ENCODE assay signal across 18 cellular contexts in genomic region chr14:75015496-75015895, GRCh38. TPM values are rescaled to one million over a fixed set of nuclear protein-coding genes. Genes with fewer than 3 reads are reported as not detected.
A peak's percentile ranks its signal among the peaks of the same experiment; 100 is the strongest.
DNase-seq lines count a peak whose midpoint lies in the region; ATAC-seq and TF ChIP-seq lines count a peak whose summit lies in the region.
"Had no signal": no experiment of that assay in that cellular context is flagged by ENCODE, and none has a peak within 500 bp of the region (broad histone marks: within the 10 kb centered on the region; RNA-seq: fewer than 3 reads in every experiment).

No MANE protein-coding gene starts in this region.

- H3K27me3 Mint-ChIP-seq in endothelial cell (ENCODE audit: unreplicated experiment): no peaks in the 10 kb centered on the region
- H3K27me3 Mint-ChIP-seq: CD4-positive, alpha-beta memory T cell had no signal

- no peaks in the 10 kb centered on the region for H3K9me3 ChIP-seq in A673 (ENCODE audit: low read depth, low read length, poor library complexity, severe bottlenecking)
- H3K9me3 ChIP-seq: BE2C; BLaER1 treated with 17β-estradiol and CSF1 and Interleukin-3, amounts not matched to agents 10 nM and 100 nM; Caco-2; HAP-1 had no signal

- peak overlapping the region; percentile 92 for H3K27ac ChIP-seq in A673 (ENCODE audit: low read depth, low read length, poor library complexity, severe bottlenecking)
- H3K27ac ChIP-seq: 22Rv1; BLaER1 treated with 17β-estradiol and CSF1 and Interleukin-3, amounts not matched to agents 10 nM and 100 nM had no signal

- H3K4me3 ChIP-seq in A673 (ENCODE audit: low read depth, low read length, poor library complexity, severe bottlenecking): no peak overlapping the region
- H3K4me3 ChIP-seq: BLaER1 treated with 17β-estradiol and CSF1 and Interleukin-3, amounts not matched to agents 10 nM and 100 nM; HAP-1 had no signal

- H3K4me3 Mint-ChIP-seq in endothelial cell (ENCODE audit: unreplicated experiment): no peak overlapping the region
- H3K4me3 Mint-ChIP-seq: CD4-positive, alpha-beta memory T cell; HFFc6 had no signal

- no peaks in the 10 kb centered on the region for H3K9me3 Mint-ChIP-seq in endothelial cell (ENCODE audit: unreplicated experiment)
- H3K9me3 Mint-ChIP-seq: CD4-positive, alpha-beta memory T cell; HFFc6 had no signal

- H3K36me3 Mint-ChIP-seq in endothelial cell (ENCODE audit: low read depth, unreplicated experiment): peaks cover 15% of the 10 kb centered on the region

- CTCF ChIA-PET in A673 (lab: Charles Lee): interaction anchor here (0.5 kb wide), 1 partner anchor 281 kb away, joined by 6 read pairs; no protein-coding TSS in a partner anchor

- POLR2A ChIA-PET in A673 (lab: Charles Lee; ENCODE audit: low non-redundant PET): no interaction called here

- TF ChIP-seq CTCF in A673 (conservative IDR thresholded peaks at IDR 0.05; ENCODE audit: low read depth, low read length): no peak
- TF ChIP-seq CTCF in endothelial cell (IDR thresholded peaks at IDR 0.05; ENCODE audit: unreplicated experiment): no peak

- no TSS peak for BruUV-seq in A673 (replicated peaks; lab: Mats Ljungman, UMichigan)

- in situ Hi-C loops in SK-MEL-5 (cut with HindIII; ENCODE audit: low pct_unique_long_range_greater_than_20kb, low sequenced_read_pairs): no loop called here

- no peaks in the 10 kb centered on the region for H3K27me3 ChIP-seq in A673 (replicated peaks; ENCODE audit: insufficient read depth, low read depth, low read length, poor library complexity)
- H3K27me3 ChIP-seq: BE2C; BLaER1 treated with 17β-estradiol and CSF1 and Interleukin-3, amounts not matched to agents 10 nM and 100 nM had no signal

- DNase-seq in A673 (ENCODE audit: low spot score) (no peak), SK-MEL-5 (ENCODE audit: low read depth, low spot score) (peak; percentile 91), foreskin melanocyte (peak; percentile 87), endothelial cell (ENCODE audit: low spot score) (no peak), sciatic nerve (ENCODE audit: low spot score) (no peak)
- DNase-seq in activated CD4-positive, alpha-beta T cell treated with anti-CD3 and anti-CD28 coated beads, Interleukin-2, amount 50 U/mL, for 4 hours: no peak
- DNase-seq: ACHN; AML-193; BE2C; Caco-2; CD4-positive, alpha-beta memory T cell; DMS153; DND-41; GOT3; HFFc6 had no signal

- H3K27ac Mint-ChIP-seq in endothelial cell (ENCODE audit: unreplicated experiment): no peak overlapping the region
- H3K27ac Mint-ChIP-seq: HFFc6 had no signal

- peaks cover 3% of the 10 kb centered on the region for H3K36me3 ChIP-seq in A673 (ENCODE audit: insufficient read depth, low read length, poor library complexity, severe bottlenecking)
- H3K36me3 ChIP-seq: HAP-1 had no signal

- peaks cover 8% of the 10 kb centered on the region for H3K4me1 Mint-ChIP-seq in endothelial cell (ENCODE audit: unreplicated experiment)

- no peak for ATAC-seq in sciatic nerve

- peaks cover 31% of the 10 kb centered on the region for H3K4me1 ChIP-seq in A673 (ENCODE audit: insufficient read depth, low read length, poor library complexity, severe bottlenecking)
- H3K4me1 ChIP-seq: BE2C, HAP-1 had no signal

- intact Hi-C loops in A673 (cut with micrococcal nuclease; ENCODE audit: unreplicated experiment) (no loop called here), sciatic nerve (cut with DNase I) (no loop called here)

RNA-seq across cellular contexts. Expression of gene EIF2B2, which starts 12.8 kb away (rescaled TPM):
- total RNA-seq in A673 (2021) (93.3 and 106 TPM in 2 replicates), endothelial cell (ENCODE audit: unreplicated experiment) (31.8 TPM), sciatic nerve (30.8 TPM)
- 54.6 and 57.3 TPM in 2 replicates for total RNA-seq in SK-MEL-5 (2014; rRNA removed; shearing (Covaris generic))
- polyA plus RNA-seq in SK-MEL-5 (2015; cell fraction: cytosol; rRNA removed): 64.3 and 67.3 TPM in 2 replicates
- polyA plus RNA-seq in SK-MEL-5 (2015; cell fraction: nucleus; rRNA removed): 22.3 and 54.4 TPM in 2 replicates

RNA-seq across cellular contexts. Expression of gene MLH3, which starts 35.8 kb away (rescaled TPM):
- 21.0 and 24.0 TPM in 2 replicates for total RNA-seq in A673 (2021)
- 10.9 and 11.1 TPM in 2 replicates for total RNA-seq in SK-MEL-5 (2014; rRNA removed; shearing (Covaris generic))
- polyA plus RNA-seq in SK-MEL-5 (2015; cell fraction: cytosol; rRNA removed): 5.4 and 8.8 TPM in 2 replicates
- 14.4 and 23.1 TPM in 2 replicates for polyA plus RNA-seq in SK-MEL-5 (2015; cell fraction: nucleus; rRNA removed)
- total RNA-seq in endothelial cell (ENCODE audit: unreplicated experiment): 17.2 TPM
- total RNA-seq in sciatic nerve: 46.6 TPM

RNA-seq across cellular contexts. Expression of gene ACYP1, which starts 48.3 kb away (rescaled TPM):
- 47.1 and 50.2 TPM in 2 replicates for total RNA-seq in A673 (2021)
- 17.5 and 20.1 TPM in 2 replicates for total RNA-seq in SK-MEL-5 (2014; rRNA removed; shearing (Covaris generic))
- polyA plus RNA-seq in SK-MEL-5 (2015; cell fraction: cytosol; rRNA removed): 10.3 and 24.8 TPM in 2 replicates
- polyA plus RNA-seq in SK-MEL-5 (2015; cell fraction: nucleus; rRNA removed): 46.8 and 60.9 TPM in 2 replicates
- 5.8 TPM for total RNA-seq in endothelial cell (ENCODE audit: unreplicated experiment)
- total RNA-seq in sciatic nerve: 14.0 TPM

RNA-seq across cellular contexts. Expression of gene ZC2HC1C, which starts 53.9 kb away (rescaled TPM):
- total RNA-seq in A673 (2021) (1.0 TPM in 2 replicates), endothelial cell (ENCODE audit: unreplicated experiment) (1.6 TPM), sciatic nerve (2.5 TPM)
- 3.9 and 4.6 TPM in 2 replicates for total RNA-seq in SK-MEL-5 (2014; rRNA removed; shearing (Covaris generic))
- polyA plus RNA-seq in SK-MEL-5 (2015; cell fraction: cytosol; rRNA removed): 2.1 and 3.9 TPM in 2 replicates
- polyA plus RNA-seq in SK-MEL-5 (2015; cell fraction: nucleus; rRNA removed): 3.4 and 6.1 TPM in 2 replicates

Comparison
In these comparisons a context has a peak if more than half of its experiments do, and no peak if none do; other contexts are left out.
1. DNase-seq: peak in SK-MEL-5 (single experiment) and foreskin melanocyte (single experiment); none in A673 (single experiment), endothelial cell (single experiment), activated CD4-positive, alpha-beta T cell treated with anti-CD3 and anti-CD28 coated beads, Interleukin-2, amount 50 U/mL, for 4 hours (0 of 2) and sciatic nerve (single experiment).